In the genomic region with DNA sequence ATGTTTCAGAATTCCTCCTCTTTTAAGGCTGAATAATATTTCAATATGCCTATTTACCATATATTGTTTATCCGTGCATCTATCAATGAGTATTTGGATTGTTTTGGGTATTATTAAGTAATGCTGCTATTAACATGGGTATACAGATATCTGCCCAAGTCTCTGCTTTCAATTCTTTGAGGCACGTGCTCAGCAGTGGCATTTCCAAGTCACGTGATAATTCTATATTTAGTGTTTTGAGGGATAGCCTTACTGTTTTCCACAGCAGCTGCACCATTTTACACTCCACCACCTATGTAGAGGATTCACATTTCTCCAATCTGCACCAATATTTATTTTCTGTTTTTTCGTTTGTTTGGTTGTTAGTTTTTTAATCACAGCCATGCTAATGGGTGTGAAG, we compare ENCODE assay signal across 31 cellular contexts.
"Had no signal": no experiment of that assay in that cellular context is flagged by ENCODE, and none has a peak within 500 bp of the region (broad histone marks: within the 10 kb centered on the region; RNA-seq: fewer than 3 reads in every experiment).

No MANE protein-coding gene starts in this region.

- H3K4me3 Mint-ChIP-seq: activated B cell treated with CpG ODN at 0.5 μM for 24 hours; activated CD4-positive, alpha-beta memory T cell treated with anti-CD3 and anti-CD28 coated beads for 36 hours; activated naive CD4-positive, alpha-beta T cell treated with anti-CD3 and anti-CD28 coated beads, Interleukin-2, amount 10 ng/mL, durations not matched to agents 7 days and 5 days; activated naive CD8-positive, alpha-beta T cell; activated naive CD8-positive, alpha-beta T cell treated with anti-CD3 and anti-CD28 coated beads, Interleukin-2, amount 50 U/mL, for 24 hours; activated T-cell treated with anti-CD3 and anti-CD28 coated beads, Interleukin-2, amount 50 U/mL, for 4 hours; activated T-helper 1 cell treated with anti-CD3 and anti-CD28 coated beads, Interleukin-12 subunit alpha, Interleukin-12 subunit beta, Interleukin-2, Interleukin-4 antibody, amounts not matched to agents 30 ng/mL and 10 ng/mL and 1 ng/mL, durations not matched to agents 14 hours and 24 hours and 36 hours had no signal

- H3K36me3 Mint-ChIP-seq: activated CD4-positive, alpha-beta memory T cell treated with anti-CD3 and anti-CD28 coated beads for 36 hours; activated naive CD4-positive, alpha-beta T cell treated with anti-CD3 and anti-CD28 coated beads, Interleukin-2, amount 10 ng/mL, durations not matched to agents 7 days and 5 days; activated naive CD8-positive, alpha-beta T cell had no signal

- H3K27ac Mint-ChIP-seq: activated B cell treated with CpG ODN at 0.5 μM for 24 hours; activated CD4-positive, alpha-beta memory T cell treated with anti-CD3 and anti-CD28 coated beads for 36 hours; activated naive CD4-positive, alpha-beta T cell treated with anti-CD3 and anti-CD28 coated beads, Interleukin-2, amount 10 ng/mL, durations not matched to agents 7 days and 5 days; activated naive CD8-positive, alpha-beta T cell; activated naive CD8-positive, alpha-beta T cell treated with anti-CD3 and anti-CD28 coated beads, Interleukin-2, amount 50 U/mL, for 24 hours; activated T-helper 1 cell treated with anti-CD3 and anti-CD28 coated beads, Interleukin-12 subunit alpha, Interleukin-12 subunit beta, Interleukin-2, Interleukin-4 antibody, amounts not matched to agents 30 ng/mL and 10 ng/mL and 1 ng/mL, durations not matched to agents 14 hours and 24 hours and 36 hours had no signal

- H3K9me3 Mint-ChIP-seq: activated B cell treated with CpG ODN at 0.5 μM for 24 hours; activated naive CD8-positive, alpha-beta T cell treated with anti-CD3 and anti-CD28 coated beads, Interleukin-2, amount 50 U/mL, for 24 hours; activated T-cell treated with anti-CD3 and anti-CD28 coated beads, Interleukin-2, amount 50 U/mL, for 4 hours had no signal

- H3K27ac ChIP-seq: Peyer's patch, VCaP had no signal

- H3K4me3 ChIP-seq: Peyer's patch had no signal

- ATAC-seq: activated naive CD8-positive, alpha-beta T cell treated with anti-CD3 and anti-CD28 coated beads, Interleukin-2, amount 50 U/mL, for 24 hours; activated T-cell treated with anti-CD3 and anti-CD28 coated beads, Interleukin-2, amount 50 U/mL, for 4 hours; PC-3 had no signal

- H3K4me1 Mint-ChIP-seq: activated B cell treated with CpG ODN at 0.5 μM for 24 hours; activated naive CD4-positive, alpha-beta T cell treated with anti-CD3 and anti-CD28 coated beads, Interleukin-2, amount 10 ng/mL, durations not matched to agents 7 days and 5 days; activated naive CD8-positive, alpha-beta T cell treated with anti-CD3 and anti-CD28 coated beads, Interleukin-2, amount 50 U/mL, for 24 hours had no signal

- H3K36me3 ChIP-seq: brain microvascular endothelial cell, Peyer's patch had no signal

- H3K27me3 Mint-ChIP-seq: activated B cell treated with CpG ODN at 0.5 μM for 24 hours; activated CD4-positive, alpha-beta memory T cell treated with anti-CD3 and anti-CD28 coated beads for 36 hours; activated naive CD4-positive, alpha-beta T cell treated with anti-CD3 and anti-CD28 coated beads, Interleukin-2, amount 10 ng/mL, durations not matched to agents 7 days and 5 days; activated naive CD8-positive, alpha-beta T cell; activated naive CD8-positive, alpha-beta T cell treated with anti-CD3 and anti-CD28 coated beads, Interleukin-2, amount 50 U/mL, for 24 hours had no signal

- DNase-seq: activated B cell treated with CpG ODN at 0.5 μM for 24 hours; activated CD4-positive, alpha-beta memory T cell treated with anti-CD3 and anti-CD28 coated beads for 36 hours; activated CD4-positive, alpha-beta T cell treated with anti-CD3 and anti-CD28 coated beads for 4 hours; activated CD4-positive, alpha-beta T cell treated with anti-CD3 and anti-CD28 coated beads, Interleukin-2, amount 50 U/mL, for 1 hour; activated CD4-positive, CD25-positive, alpha-beta regulatory T cell treated with anti-CD3 and anti-CD28 coated beads, Interleukin-2, amount 50 U/mL, for 72 hours; activated CD8-positive, alpha-beta memory T cell treated with anti-CD3 and anti-CD28 coated beads, Interleukin-2, amount 50 U/mL, for 4 hours; activated naive CD4-positive, alpha-beta T cell treated with anti-CD3 and anti-CD28 coated beads, Interleukin-2, amount 10 ng/mL, durations not matched to agents 7 days and 5 days; activated naive CD8-positive, alpha-beta T cell treated with anti-CD3 and anti-CD28 coated beads, Interleukin-2, amount 50 U/mL, for 24 hours; activated T-cell treated with anti-CD3 and anti-CD28 coated beads for 4 hours; activated T-cell treated with anti-CD3 and anti-CD28 coated beads, Interleukin-2, amount 50 U/mL, for 4 hours; brain microvascular endothelial cell; central memory CD4-positive, alpha-beta T cell; NCI-H1105; NCI-H1417 treated with DMSO at 0.1 percent for 48 hours; NCI-H1930; NCI-H2081 treated with DMSO at 0.1 percent for 48 hours; NCI-H510A; NCI-H526; NCI-H748 treated with DMSO at 0.1 percent for 48 hours; NK-92 treated with Interleukin-12 subunit alpha and Interleukin-12 subunit beta, amount 100 ng/mL, for 24 hours; PC-3; Peyer's patch; RPMI8226; SIG-M5; SW 1271; T-helper 1 cell; T-helper 2 cell; T-helper 9 cell had no signal

- H3K9me3 ChIP-seq: Peyer's patch had no signal

- H3K27me3 ChIP-seq: brain microvascular endothelial cell, Peyer's patch had no signal
